In the genomic region with DNA sequence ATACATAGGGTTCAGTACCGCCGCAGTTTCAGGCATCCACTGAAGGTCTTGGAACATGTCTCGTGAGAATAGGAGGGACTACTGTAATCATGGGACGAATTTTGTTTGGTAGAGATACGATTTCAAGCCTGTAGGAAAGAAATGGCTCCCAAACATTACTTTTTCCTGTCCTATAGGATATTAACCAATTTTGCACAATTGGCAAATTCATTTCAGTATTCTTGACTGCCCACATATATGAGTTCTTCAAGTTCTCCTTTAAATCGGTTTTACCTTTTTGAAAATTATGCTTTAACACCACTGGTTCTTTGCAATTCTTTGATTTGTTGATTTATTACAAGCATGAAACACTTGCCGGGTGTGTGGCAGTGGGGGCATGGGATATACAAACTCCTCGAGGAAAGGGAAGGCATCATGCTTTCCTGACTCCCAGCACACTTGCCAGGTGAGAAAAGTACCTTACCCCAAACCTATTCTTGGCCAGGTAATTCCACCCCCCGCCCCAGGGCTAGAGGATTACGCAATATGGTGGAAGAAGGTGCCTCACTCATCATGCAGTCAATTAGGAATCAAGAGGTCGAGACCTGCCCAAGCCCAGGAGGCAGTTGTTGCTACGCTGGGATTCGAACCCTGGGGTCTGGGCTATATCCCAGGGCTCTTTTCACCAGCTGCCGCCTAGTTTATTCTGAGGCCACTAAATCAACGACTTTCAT, we compare ENCODE assay signal across 9 cellular contexts. TPM values are rescaled to one million over a fixed set of nuclear protein-coding genes. Genes with fewer than 3 reads are reported as not detected.
A peak's percentile ranks its signal among the peaks of the same experiment; 100 is the strongest.
DNase-seq lines count a peak whose midpoint lies in the region; ATAC-seq, FAIRE-seq and TF ChIP-seq lines count a peak whose summit lies in the region.
"Had no signal": no experiment of that assay in that cellular context is flagged by ENCODE, and none has a peak within 500 bp of the region (broad histone marks: within the 10 kb centered on the region; RNA-seq: fewer than 3 reads in every experiment).

No MANE protein-coding gene starts in this region.

- H3K4me3 ChIP-seq in Loucy (ENCODE audit: low read length, poor library complexity, severe bottlenecking) (peak overlapping the region; percentile 98), endothelial cell of umbilical vein (replicated peaks in 1 of 3; ENCODE audit: insufficient read depth in 1 of 3, low read depth in 1 of 3, low read length in 3 of 3) (peak overlapping the region; percentile 47 to 96 (median 73)), parathyroid adenoma (ENCODE audit: low read depth, low read length) (peak overlapping the region; percentile 79)

- H3K4me2 ChIP-seq in Loucy (ENCODE audit: low read depth, low read length, poor library complexity, severe bottlenecking) (peak overlapping the region; percentile 98), endothelial cell of umbilical vein (ENCODE audit: insufficient read depth, low read length) (peak overlapping the region; percentile 90), parathyroid adenoma (ENCODE audit: low read length) (peak overlapping the region; percentile 87)

- no peak for DNase-seq in T-helper 2 cell treated with Interferon-gamma antibody and Interleukin-4, amounts not matched to agents 5 μg/mL and 100 μg/mL, for 36 hours (ENCODE audit: low spot score)
- DNase-seq in T-helper 2 cell = no peak
- no peak for DNase-seq in endothelial cell of umbilical vein (ENCODE audit: low read depth, low spot score)
- no peak for DNase-seq in AG08396 (ENCODE audit: low spot score)
- DNase-seq in cerebellum (ENCODE audit: low spot score) = no peak

- no peak for FAIRE-seq in endothelial cell of umbilical vein (lab: Jason Lieb, UNC)

- H3K27ac Mint-ChIP-seq in T-helper 2 cell treated with Interferon-gamma antibody and Interleukin-4, amounts not matched to agents 5 μg/mL and 100 μg/mL, for 36 hours = peak overlapping the region; percentile 45

- H3K27me3 ChIP-seq in Loucy (ENCODE audit: insufficient read depth, low read length, poor library complexity, severe bottlenecking) (no peaks in the 10 kb centered on the region), endothelial cell of umbilical vein (ENCODE audit: control insufficient read depth in 2 of 2, insufficient read depth in 2 of 2, low read length in 2 of 2) (peaks cover 9 to 16% of the 10 kb centered on the region in 2 experiments), parathyroid adenoma (ENCODE audit: control insufficient read depth, insufficient read depth, low read length) (no peaks in the 10 kb centered on the region)
- H3K27me3 ChIP-seq: adrenal gland had no signal

- ATAC-seq in GM21786 (IDR thresholded peaks at IDR 0.05; ENCODE audit: unreplicated experiment) = no peak

- H3K9ac ChIP-seq in Loucy (ENCODE audit: low read depth, low read length, poor library complexity, severe bottlenecking) (peak overlapping the region; percentile 56), endothelial cell of umbilical vein (replicated peaks; ENCODE audit: extremely low read depth, insufficient read depth, low read length) (peak overlapping the region; percentile 34), parathyroid adenoma (no peak overlapping the region)

- no TSS peak for BruUV-seq in endothelial cell of umbilical vein (replicated peaks; lab: Mats Ljungman, UMichigan)

- peaks cover 11% of the 10 kb centered on the region for H3K4me1 Mint-ChIP-seq in T-helper 2 cell treated with Interferon-gamma antibody and Interleukin-4, amounts not matched to agents 5 μg/mL and 100 μg/mL, for 36 hours (ENCODE audit: low read depth)

- dilution Hi-C loops in endothelial cell of umbilical vein (cut with MboI; ENCODE audit: extremely low pct_ligation_motif_present, low sequenced_read_pairs) = no loop called here

- POLR2A ChIA-PET in endothelial cell of umbilical vein (lab: Charles Lee) = interaction anchor here (0.6 kb wide), 1 partner anchor 258 kb away, joined by 4 read pairs; no protein-coding TSS in a partner anchor

- no peaks in the 10 kb centered on the region for H3K9me2 ChIP-seq in Loucy (replicated peaks; ENCODE audit: low read depth, low read length)

- TF ChIP-seq CTCF in Loucy (conservative IDR thresholded peaks at IDR 0.05; ENCODE audit: low read length) (no peak), endothelial cell of umbilical vein (IDR thresholded peaks at IDR 0.05; ENCODE audit: extremely low read depth in 1 of 2, insufficient read depth in 1 of 2, low read depth in 1 of 2, low read length in 2 of 2) (no peak), parathyroid adenoma (IDR thresholded peaks at IDR 0.05) (no peak)

- CTCF ChIA-PET in endothelial cell of umbilical vein (lab: Charles Lee) = no interaction called here

- H3K27ac ChIP-seq in endothelial cell of umbilical vein (ENCODE audit: insufficient read depth, low read depth, low read length) = no peak overlapping the region
- H3K27ac ChIP-seq in parathyroid adenoma = peak overlapping the region; percentile 67

- no peaks in the 10 kb centered on the region for H3K9me3 Mint-ChIP-seq in T-helper 2 cell treated with Interferon-gamma antibody and Interleukin-4, amounts not matched to agents 5 μg/mL and 100 μg/mL, for 36 hours

- H3K4me3 Mint-ChIP-seq in T-helper 2 cell treated with Interferon-gamma antibody and Interleukin-4, amounts not matched to agents 5 μg/mL and 100 μg/mL, for 36 hours = peak overlapping the region; percentile 96

- H3K9me1 ChIP-seq in endothelial cell of umbilical vein (replicated peaks; ENCODE audit: control insufficient read depth, extremely low read depth, insufficient read depth, low read length) = no peaks in the 10 kb centered on the region

- H3K4me1 ChIP-seq in Loucy (ENCODE audit: insufficient read depth, low read length, poor library complexity, severe bottlenecking) = peaks cover 19% of the 10 kb centered on the region
- H3K4me1 ChIP-seq in endothelial cell of umbilical vein (ENCODE audit: control insufficient read depth, extremely low read depth, insufficient read depth, low read length) = peaks cover 16% of the 10 kb centered on the region
- H3K4me1 ChIP-seq in parathyroid adenoma = peaks cover 6% of the 10 kb centered on the region

- intact Hi-C loops in endothelial cell of umbilical vein (cut with micrococcal nuclease) = loop anchor here (1.0 kb wide), 1 partner anchor 50 kb away; no protein-coding TSS in a partner anchor

- H4K20me1 ChIP-seq in Loucy (ENCODE audit: insufficient read depth, low read length, poor library complexity, severe bottlenecking) (no peaks in the 10 kb centered on the region), endothelial cell of umbilical vein (replicated peaks; ENCODE audit: control insufficient read depth, extremely low read depth, insufficient read depth, low read length) (no peaks in the 10 kb centered on the region)

- no peak for TF ChIP-seq POLR2A in endothelial cell of umbilical vein (IDR thresholded peaks at IDR 0.05; ENCODE audit: low read depth, low read length)

- no peaks in the 10 kb centered on the region for H3K9me3 ChIP-seq in Loucy (ENCODE audit: insufficient read depth, low read depth, low read length)
- no peaks in the 10 kb centered on the region for H3K9me3 ChIP-seq in endothelial cell of umbilical vein (replicated peaks; ENCODE audit: control insufficient read depth, insufficient read depth, low read length)
- H3K9me3 ChIP-seq in parathyroid adenoma (ENCODE audit: control insufficient read depth, low read length) = no peaks in the 10 kb centered on the region
- H3K9me3 ChIP-seq: adrenal gland had no signal

- H3K36me3 Mint-ChIP-seq in T-helper 2 cell treated with Interferon-gamma antibody and Interleukin-4, amounts not matched to agents 5 μg/mL and 100 μg/mL, for 36 hours (ENCODE audit: low read depth) = peaks cover 6% of the 10 kb centered on the region

- peaks cover 19% of the 10 kb centered on the region for H3K27me3 Mint-ChIP-seq in T-helper 2 cell treated with Interferon-gamma antibody and Interleukin-4, amounts not matched to agents 5 μg/mL and 100 μg/mL, for 36 hours (ENCODE audit: low read depth)

- H2AFZ ChIP-seq in Loucy (ENCODE audit: low read length) (peak overlapping the region; percentile 94), endothelial cell of umbilical vein (ENCODE audit: low read depth, low read length) (peak overlapping the region; percentile 100), parathyroid adenoma (peak overlapping the region; percentile 87)

- H3F3A ChIP-seq in Loucy (ENCODE audit: low read depth) = no peaks in the 10 kb centered on the region

- peaks cover 21% of the 10 kb centered on the region for H3K79me2 ChIP-seq in Loucy (ENCODE audit: insufficient read depth, low read length)
- H3K79me2 ChIP-seq in endothelial cell of umbilical vein (ENCODE audit: control insufficient read depth, insufficient read depth, low read length) = peaks cover 12% of the 10 kb centered on the region
- H3K79me2 ChIP-seq in parathyroid adenoma = no peaks in the 10 kb centered on the region

- H3K36me3 ChIP-seq in Loucy (ENCODE audit: insufficient read depth, low read length) (no peaks in the 10 kb centered on the region), endothelial cell of umbilical vein (ENCODE audit: control insufficient read depth in 2 of 2, extremely low read depth in 1 of 2, insufficient read depth in 2 of 2, low read length in 2 of 2) (peaks cover 0 to 4% of the 10 kb centered on the region in 2 experiments), parathyroid adenoma (ENCODE audit: control insufficient read depth, insufficient read depth, low read length) (no peaks in the 10 kb centered on the region)
- H3K36me3 ChIP-seq: adrenal gland had no signal

TF ChIP-seq in endothelial cell of umbilical vein, 7 proteins besides CTCF, POLR2A, EP300 and RAD21:
- no peak for TF ChIP-seq FOS (IDR thresholded peaks at IDR 0.05; ENCODE audit: borderline replicate concordance, insufficient read depth, low read length)
- no peak for TF ChIP-seq MYC (IDR thresholded peaks at IDR 0.05; ENCODE audit: low read depth, low read length)
- no peak for TF ChIP-seq POLR2AphosphoS5 (IDR thresholded peaks at IDR 0.05; ENCODE audit: insufficient read depth, low read depth, low read length)
- no peak for TF ChIP-seq JUN (IDR thresholded peaks at IDR 0.05; ENCODE audit: borderline replicate concordance, insufficient read depth, insufficient read length, low read depth)
- no peak for TF ChIP-seq MAX (IDR thresholded peaks at IDR 0.05; ENCODE audit: insufficient read depth, insufficient read length)

RNA-seq across cellular contexts. Expression of gene LARS2, which starts 0.6 kb away (rescaled TPM):
- 21.5 and 26.2 TPM in 2 replicates for total RNA-seq in endothelial cell of umbilical vein
- polyA plus RNA-seq in endothelial cell of umbilical vein = 9.8 and 11.8 TPM in 2 replicates
- polyA plus RNA-seq in endothelial cell of umbilical vein (2011; cell fraction: cytosol; rRNA removed) = 11.1 and 12.0 TPM in 2 replicates
- polyA plus RNA-seq in endothelial cell of umbilical vein (2011; cell fraction: nucleus; rRNA removed) = 21.6 and 23.9 TPM in 2 replicates
- 14.2 and 15.9 TPM in 2 replicates for polyA plus RNA-seq in endothelial cell of umbilical vein (2012)
- 26.8 and 28.9 TPM in 2 replicates for polyA minus RNA-seq in endothelial cell of umbilical vein
- 11.8 TPM for polyA minus RNA-seq in endothelial cell of umbilical vein (2011; cell fraction: cytosol; rRNA and poly(A)+ RNA removed)
- polyA minus RNA-seq in endothelial cell of umbilical vein (2011; cell fraction: nucleus; rRNA and poly(A)+ RNA removed) = 35.4 and 44.2 TPM in 2 replicates
- total RNA-seq in cerebellum = 26.6 TPM
